9 cellular contexts compared by ENCODE assay signal in the genomic region with DNA sequence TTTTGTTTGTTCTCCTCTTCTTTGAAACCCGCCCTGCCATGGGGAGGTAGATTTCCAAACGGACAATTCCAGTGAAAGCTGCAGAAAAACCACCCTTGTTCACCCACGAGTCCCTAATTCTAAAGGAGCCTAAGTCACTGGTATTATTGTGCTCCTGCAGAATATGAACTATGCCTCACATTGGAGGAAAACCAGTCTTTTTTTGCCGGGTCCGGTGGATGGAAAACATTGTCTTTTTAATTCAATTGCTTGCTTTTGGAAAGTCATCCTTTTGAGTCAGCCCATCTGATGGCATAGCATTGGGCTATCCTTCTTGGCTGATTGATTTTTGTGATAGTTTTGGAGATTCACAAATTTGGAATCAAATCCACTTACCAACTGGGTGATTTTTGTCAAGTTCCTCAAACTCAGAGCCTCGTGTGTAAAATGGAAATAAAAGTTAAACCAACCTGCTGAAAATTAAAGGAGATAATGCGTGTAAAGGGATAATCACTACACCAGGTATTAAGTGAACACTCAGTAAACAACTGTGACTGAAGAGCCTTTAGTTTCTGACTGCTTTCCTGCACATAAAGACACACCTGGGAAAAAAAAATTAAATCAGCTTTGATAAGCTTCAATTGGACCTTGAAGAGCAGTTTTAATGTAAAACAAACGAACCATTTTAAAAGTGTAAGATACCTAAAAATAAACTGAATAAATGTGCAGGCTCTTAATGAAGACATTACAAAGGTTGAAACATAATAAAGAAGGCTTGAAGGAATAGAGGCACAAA. TPM values are rescaled to one million over a fixed set of nuclear protein-coding genes. Genes with fewer than 3 reads are reported as not detected.
DNase-seq lines count a peak whose midpoint lies in the region; ATAC-seq and TF ChIP-seq lines count a peak whose summit lies in the region.
"Had no signal": no experiment of that assay in that cellular context is flagged by ENCODE, and none has a peak within 500 bp of the region (broad histone marks: within the 10 kb centered on the region; RNA-seq: fewer than 3 reads in every experiment).

No MANE protein-coding gene starts in this region.

- intact Hi-C loops in stomach (cut with DNase I; ENCODE audit: low total_unique reads), result no loop called here

- peaks cover 0 to 43% (median 12%) of the 10 kb centered on the region in 3 donors for H3K27me3 ChIP-seq in stomach

- H3K27me3 Mint-ChIP-seq in T-helper 2 cell treated with Interferon-gamma antibody and Interleukin-4, amounts not matched to agents 5 μg/mL and 100 μg/mL, for 36 hours (ENCODE audit: low read depth), result peaks cover 66% of the 10 kb centered on the region

- no peak for TF ChIP-seq POLR2A in stomach (IDR thresholded peaks at IDR 0.05)

- peak overlapping the region; percentile 83 for H3K9ac ChIP-seq in SK-N-MC (ENCODE audit: insufficient read length)

- H3K36me3 ChIP-seq in SK-N-MC (ENCODE audit: insufficient read depth, low read length), result peaks cover 5% of the 10 kb centered on the region; the same call in 1 of the 2 replicates
- H3K36me3 ChIP-seq in stomach, result no peaks in the 10 kb centered on the region

- H3K36me3 Mint-ChIP-seq in T-helper 2 cell treated with Interferon-gamma antibody and Interleukin-4, amounts not matched to agents 5 μg/mL and 100 μg/mL, for 36 hours (ENCODE audit: low read depth), result no peaks in the 10 kb centered on the region

- H3K27ac ChIP-seq in SK-N-MC (no peak overlapping the region), stomach (peak overlapping the region in 4 of 5 donors; percentile 64 to 73 (median 68))

- 13 to 19% (median 16%) methylated on average over 8 of the region's 8 CpGs for WGBS in stomach, 5 donors

- H3K9me3 ChIP-seq in SK-N-MC (ENCODE audit: low read depth, low read length) (no peaks in the 10 kb centered on the region), stomach (no peaks in the 10 kb centered on the region)

- peak overlapping the region; percentile 81 for H3K4me3 Mint-ChIP-seq in T-helper 2 cell treated with Interferon-gamma antibody and Interleukin-4, amounts not matched to agents 5 μg/mL and 100 μg/mL, for 36 hours

- TF ChIP-seq CTCF in stomach (IDR thresholded peaks at IDR 0.05), result no peak

- no peak for ATAC-seq in GM18868 (IDR thresholded peaks at IDR 0.05; ENCODE audit: unreplicated experiment)

- peak overlapping the region; percentile 99 for H3K4me3 ChIP-seq in SK-N-MC
- peak overlapping the region; percentile 81 for H3K4me3 ChIP-seq in iPS-11a (ENCODE audit: low read depth, low read length)
- H3K4me3 ChIP-seq in stomach, result peak overlapping the region; percentile 56 to 72 (median 62)

- TF ChIP-seq EP300 in stomach (IDR thresholded peaks at IDR 0.05), result no peak

- no peak for DNase-seq in T-helper 2 cell treated with Interferon-gamma antibody and Interleukin-4, amounts not matched to agents 5 μg/mL and 100 μg/mL, for 36 hours (ENCODE audit: low spot score)
- DNase-seq in T-helper 2 cell (no peak), SK-N-MC (ENCODE audit: low read depth, low spot score) (no peak), stomach (no peak), NCI-H2196 treated with DMSO at 0.1 percent for 48 hours (lab: John Stamatoyannopoulos, UW; ENCODE audit: unreplicated experiment) (no peak), mucosa of gallbladder (ENCODE audit: low spot score) (no peak)

- peaks cover 4% of the 10 kb centered on the region for H3K4me1 Mint-ChIP-seq in T-helper 2 cell treated with Interferon-gamma antibody and Interleukin-4, amounts not matched to agents 5 μg/mL and 100 μg/mL, for 36 hours (ENCODE audit: low read depth)

- H3K4me1 ChIP-seq in stomach, result peaks cover 13 to 50% (median 19%) of the 10 kb centered on the region in 4 donors

- no peak overlapping the region for H3K27ac Mint-ChIP-seq in T-helper 2 cell treated with Interferon-gamma antibody and Interleukin-4, amounts not matched to agents 5 μg/mL and 100 μg/mL, for 36 hours

- H3K9me3 Mint-ChIP-seq in T-helper 2 cell treated with Interferon-gamma antibody and Interleukin-4, amounts not matched to agents 5 μg/mL and 100 μg/mL, for 36 hours, result no peaks in the 10 kb centered on the region

RNA-seq across cellular contexts. Expression of gene CCNJL, which starts 0.8 kb away (rescaled TPM):
- total RNA-seq in stomach (100 to 1,000 TPM in 1 of 5 donors, 1 to 10 TPM in 4; 1.4 to 104 (median 4.5) TPM), mucosa of gallbladder (1.3 TPM)
- 1 to 10 TPM; 2.4 to 4.5 (median 2.6) TPM for polyA plus RNA-seq in stomach

RNA-seq across cellular contexts. Expression of gene C1QTNF2, which starts 57.3 kb away (rescaled TPM):
- 1 to 10 TPM in 2 of 5 donors, under 1 TPM in 1, not detected in 2; 0.45 to 4.0 (median 2.6) TPM for total RNA-seq in stomach
- polyA plus RNA-seq in stomach, result 1 to 10 TPM in 1 of 3 donors, under 1 TPM in 2; 0.53 to 1.7 (median 0.61) TPM
- total RNA-seq in mucosa of gallbladder, result 2.2 TPM
- total RNA-seq: NCI-H460 had no signal
